In genomic region chr15:81531141-81531592, GRCh38 we compare ENCODE assay signal across 19 cellular contexts.
DNase-seq lines count a peak whose midpoint lies in the region; TF ChIP-seq lines count a peak whose summit lies in the region.
"Had no signal": no experiment of that assay in that cellular context is flagged by ENCODE, and none has a peak within 500 bp of the region (broad histone marks: within the 10 kb centered on the region; RNA-seq: fewer than 3 reads in every experiment).

No MANE protein-coding gene starts in this region.

- no peak overlapping the region for H3K4me3 Mint-ChIP-seq in mesothelial cell of epicardium
- H3K4me3 Mint-ChIP-seq: activated CD4-positive, alpha-beta T cell treated with anti-CD3 and anti-CD28 coated beads for 36 hours; activated T-cell treated with anti-CD3 and anti-CD28 coated beads, Interleukin-2, amount 50 U/mL, for 4 hours; effector memory CD8-positive, alpha-beta T cell had no signal

- H3K9me3 ChIP-seq in NT2/D1 (ENCODE audit: insufficient read depth, low read length) = no peaks in the 10 kb centered on the region
- H3K9me3 ChIP-seq: pancreas had no signal

- peak overlapping the region; percentile 89 for H3K27ac Mint-ChIP-seq in mesothelial cell of epicardium
- H3K27ac Mint-ChIP-seq: activated CD4-positive, alpha-beta T cell treated with anti-CD3 and anti-CD28 coated beads for 36 hours; effector memory CD8-positive, alpha-beta T cell had no signal

- DNase-seq in EH (ENCODE audit: low read depth) = peak; percentile 37
- DNase-seq in NT2/D1 (ENCODE audit: low read depth, low spot score) = peak; percentile 22
- peak; percentile 58 for DNase-seq in ecto neural progenitor cell (ENCODE audit: low spot score)
- no peak for DNase-seq in mesothelial cell of epicardium (ENCODE audit: low spot score in 2 of 2, unreplicated experiment in 2 of 2)
- DNase-seq in HPDE6-E6E7 (ENCODE audit: extremely low spot score) = no peak
- DNase-seq in NK-92 treated with Interleukin-12 subunit alpha and Interleukin-12 subunit beta, amount 100 ng/mL, for 24 hours (lab: John Stamatoyannopoulos, UW) = no peak
- no peak for DNase-seq in germinal center (ENCODE audit: low spot score)
- no peak for DNase-seq in stimulated activated CD4-positive, alpha-beta T cell treated with anti-CD3 and anti-CD28 coated beads, Interleukin-2, amount 100 ng/mL, for 24 hours
- DNase-seq: activated CD4-positive, alpha-beta T cell treated with anti-CD3 and anti-CD28 coated beads for 36 hours; activated T-cell treated with anti-CD3 and anti-CD28 coated beads, Interleukin-2, amount 50 U/mL, for 4 hours; aorta; effector memory CD8-positive, alpha-beta T cell; Kasumi-1; NCI-H2029 treated with DMSO at 0.1 percent for 48 hours; NCI-H748 treated with DMSO at 0.1 percent for 48 hours; pancreas; stimulated activated CD4-positive, alpha-beta T cell treated with anti-CD3 and anti-CD28 coated beads, Interleukin-2, amount 100 ng/mL, for 48 hours; stimulated activated naive CD4-positive, alpha-beta T cell had no signal

- H3K36me3 Mint-ChIP-seq in mesothelial cell of epicardium = no peaks in the 10 kb centered on the region

- no peaks in the 10 kb centered on the region for H3K27me3 ChIP-seq in NT2/D1 (ENCODE audit: insufficient read depth, insufficient read length)
- H3K27me3 ChIP-seq: pancreas had no signal

- H3K36me3 ChIP-seq in NT2/D1 (ENCODE audit: insufficient read depth, insufficient read length, low read length) = no peaks in the 10 kb centered on the region
- H3K36me3 ChIP-seq: pancreas had no signal

- no peak overlapping the region for H3K4me3 ChIP-seq in NT2/D1 (ENCODE audit: insufficient read length, low read depth)
- H3K4me3 ChIP-seq: lung, pancreas had no signal

- no peaks in the 10 kb centered on the region for H3K9me3 Mint-ChIP-seq in mesothelial cell of epicardium
- H3K9me3 Mint-ChIP-seq: activated T-cell treated with anti-CD3 and anti-CD28 coated beads, Interleukin-2, amount 50 U/mL, for 4 hours; effector memory CD8-positive, alpha-beta T cell had no signal

- H3K9ac ChIP-seq in NT2/D1 (ENCODE audit: insufficient read length, low read depth) = no peak overlapping the region

- peaks cover 41% of the 10 kb centered on the region for H3K4me1 Mint-ChIP-seq in mesothelial cell of epicardium
- H3K4me1 Mint-ChIP-seq: activated CD4-positive, alpha-beta T cell treated with anti-CD3 and anti-CD28 coated beads for 36 hours had no signal

- no peak for TF ChIP-seq CTCF in mesothelial cell of epicardium (IDR thresholded peaks at IDR 0.05; ENCODE audit: unreplicated experiment)

- no peaks in the 10 kb centered on the region for H3K4me1 ChIP-seq in NT2/D1 (ENCODE audit: insufficient read depth, insufficient read length)

- H3K27me3 Mint-ChIP-seq in mesothelial cell of epicardium (ENCODE audit: low read depth) = peaks cover 8% of the 10 kb centered on the region

Comparison
In these comparisons a context has a peak if more than half of its experiments do, and no peak if none do; other contexts are left out.
1. DNase-seq: peak in EH (single experiment), NT2/D1 (single experiment) and ecto neural progenitor cell (single experiment); none in mesothelial cell of epicardium (0 of 2), HPDE6-E6E7 (single experiment), NK-92 treated with Interleukin-12 subunit alpha and Interleukin-12 subunit beta, amount 100 ng/mL, for 24 hours (single experiment), germinal center (single experiment) and stimulated activated CD4-positive, alpha-beta T cell treated with anti-CD3 and anti-CD28 coated beads, Interleukin-2, amount 100 ng/mL, for 24 hours (0 of 2).